ENCODE assay signal across 34 cellular contexts in genomic region chr12:22682663-22683062, GRCh38. TPM values are rescaled to one million over a fixed set of nuclear protein-coding genes. Genes with fewer than 3 reads are reported as not detected.
DNase-seq lines count a peak whose midpoint lies in the region; ATAC-seq, FAIRE-seq and TF ChIP-seq lines count a peak whose summit lies in the region.
"Had no signal": no experiment of that assay in that cellular context is flagged by ENCODE, and none has a peak within 500 bp of the region (broad histone marks: within the 10 kb centered on the region; RNA-seq: fewer than 3 reads in every experiment).

No MANE protein-coding gene starts in this region.

- H3K9ac ChIP-seq in MM.1S (ENCODE audit: low read length), result no peak overlapping the region
- H3K9ac ChIP-seq: BLaER1, parathyroid adenoma had no signal

- CTCF ChIA-PET in activated CD8-positive, alpha-beta memory T cell treated with anti-CD3 and anti-CD28 coated beads, Interleukin-2, amount 10 ng/mL, durations not matched to agents 7 days and 5 days (lab: Charles Lee), result interaction anchor here (0.5 to 1.3 kb wide), 3 partner anchors 11 to 262 kb away, joined by 3 to 5 read pairs (median 3); no protein-coding TSS in a partner anchor
- CTCF ChIA-PET in activated CD4-positive, alpha-beta memory T cell treated with anti-CD3 and anti-CD28 coated beads, Interleukin-2, amount 10 ng/mL, durations not matched to agents 7 days and 5 days (lab: Charles Lee), result interaction anchor here (1.2 kb wide), 1 partner anchor 10 kb away, joined by 6 read pairs; no protein-coding TSS in a partner anchor

- ATAC-seq in HG02885 (IDR thresholded peaks at IDR 0.05; ENCODE audit: poor library complexity, unreplicated experiment) (peak; percentile 38), HG03571 (IDR thresholded peaks at IDR 0.05; ENCODE audit: unreplicated experiment) (no peak)
- ATAC-seq in activated CD8-positive, alpha-beta memory T cell treated with anti-CD3 and anti-CD28 coated beads, Interleukin-2, amount 10 ng/mL, durations not matched to agents 7 days and 5 days, result no peak
- ATAC-seq: activated CD4-positive, CD25-positive, alpha-beta regulatory T cell treated with anti-CD3 and anti-CD28 coated beads, Interleukin-2, amount 50 U/mL, for 24 hours; heart right ventricle; PC-3; right cardiac atrium; stimulated activated memory B cell treated with anti-CD40 and anti-IgM and Interleukin-4, amounts not matched to agents 10 μg/mL and 1 μg/mL and 100 μg/mL, for 72 hours had no signal

- no peak overlapping the region for H3K4me3 Mint-ChIP-seq in CD14-positive monocyte
- no peak overlapping the region for H3K4me3 Mint-ChIP-seq in activated CD8-positive, alpha-beta memory T cell treated with anti-CD3 and anti-CD28 coated beads, Interleukin-2, amount 10 ng/mL, durations not matched to agents 7 days and 5 days
- no peak overlapping the region for H3K4me3 Mint-ChIP-seq in activated CD4-positive, alpha-beta memory T cell treated with anti-CD3 and anti-CD28 coated beads, Interleukin-2, amount 10 ng/mL, durations not matched to agents 7 days and 5 days
- H3K4me3 Mint-ChIP-seq: activated CD4-positive, alpha-beta memory T cell treated with anti-CD3 and anti-CD28 coated beads for 36 hours; nephron progenitor cell; stimulated activated memory B cell treated with anti-CD40 and anti-IgM and Interleukin-4, amounts not matched to agents 10 μg/mL and 1 μg/mL and 100 μg/mL, for 72 hours had no signal

- H3K9me3 ChIP-seq in MM.1S (replicated peaks; ENCODE audit: insufficient read depth, low read length), result no peaks in the 10 kb centered on the region
- H3K9me3 ChIP-seq: adrenal gland, BLaER1, heart right ventricle, testis, vagina had no signal

- H3K9me3 Mint-ChIP-seq in CD14-positive monocyte, result peaks cover 0 to under 1% (median 0%) of the 10 kb centered on the region in 7 donors
- peaks cover 6% of the 10 kb centered on the region for H3K9me3 Mint-ChIP-seq in activated CD8-positive, alpha-beta memory T cell treated with anti-CD3 and anti-CD28 coated beads, Interleukin-2, amount 10 ng/mL, durations not matched to agents 7 days and 5 days (ENCODE audit: low read depth)
- H3K9me3 Mint-ChIP-seq in activated CD4-positive, alpha-beta memory T cell treated with anti-CD3 and anti-CD28 coated beads, Interleukin-2, amount 10 ng/mL, durations not matched to agents 7 days and 5 days, result peaks cover 6% of the 10 kb centered on the region
- H3K9me3 Mint-ChIP-seq: activated CD4-positive, alpha-beta memory T cell treated with anti-CD3 and anti-CD28 coated beads for 36 hours; stimulated activated memory B cell treated with anti-CD40 and anti-IgM and Interleukin-4, amounts not matched to agents 10 μg/mL and 1 μg/mL and 100 μg/mL, for 72 hours had no signal

- peaks cover 23% of the 10 kb centered on the region for H3F3A ChIP-seq in MM.1S (ENCODE audit: insufficient read depth, low read length)

- H3K79me2 ChIP-seq in MM.1S (ENCODE audit: low read length), result peaks cover 16% of the 10 kb centered on the region; the same call in 1 of the 2 replicates
- H3K79me2 ChIP-seq: parathyroid adenoma had no signal

- H3K27me3 ChIP-seq in MM.1S (replicated peaks; ENCODE audit: insufficient read depth, low read length), result no peaks in the 10 kb centered on the region
- H3K27me3 ChIP-seq: adrenal gland, BLaER1, heart right ventricle, testis, vagina had no signal

- no peaks in the 10 kb centered on the region for H3K36me3 ChIP-seq in MM.1S (replicated peaks; ENCODE audit: insufficient read depth, low read length)

- POLR2A ChIA-PET in activated CD4-positive, alpha-beta memory T cell treated with anti-CD3 and anti-CD28 coated beads, Interleukin-2, amount 10 ng/mL, durations not matched to agents 7 days and 5 days (lab: Charles Lee), result interaction anchor here (1.1 kb wide), 1 partner anchor 138 kb away, joined by 4 read pairs; the partner anchor contains the start of gene C2CD5

- no peak overlapping the region for H3K4me3 ChIP-seq in MM.1S (ENCODE audit: low read length)
- H3K4me3 ChIP-seq: adrenal gland, BLaER1, heart right ventricle, lung, testis, vagina had no signal

- peaks cover 35% of the 10 kb centered on the region for H3K4me1 ChIP-seq in MM.1S (ENCODE audit: low read length)
- H3K4me1 ChIP-seq: parathyroid adenoma, vagina had no signal

- FAIRE-seq in GM19239 (lab: Jason Lieb, UNC), result peak; percentile 72
- FAIRE-seq: colon, HepG2 had no signal

- H3K9me2 ChIP-seq in MM.1S (replicated peaks; ENCODE audit: insufficient read depth, low read length), result no peaks in the 10 kb centered on the region

- peaks cover 0 to 2% (median 0%) of the 10 kb centered on the region in 3 donors for H3K27me3 Mint-ChIP-seq in CD14-positive monocyte (ENCODE audit: low read depth in 3 of 3)
- H3K27me3 Mint-ChIP-seq in activated CD8-positive, alpha-beta memory T cell treated with anti-CD3 and anti-CD28 coated beads, Interleukin-2, amount 10 ng/mL, durations not matched to agents 7 days and 5 days, result no peaks in the 10 kb centered on the region
- no peaks in the 10 kb centered on the region for H3K27me3 Mint-ChIP-seq in activated CD4-positive, alpha-beta memory T cell treated with anti-CD3 and anti-CD28 coated beads, Interleukin-2, amount 10 ng/mL, durations not matched to agents 7 days and 5 days
- H3K27me3 Mint-ChIP-seq: activated CD4-positive, alpha-beta memory T cell treated with anti-CD3 and anti-CD28 coated beads for 36 hours; stimulated activated memory B cell treated with anti-CD40 and anti-IgM and Interleukin-4, amounts not matched to agents 10 μg/mL and 1 μg/mL and 100 μg/mL, for 72 hours had no signal

- TF ChIP-seq CTCF in CD14-positive monocyte (IDR thresholded peaks at IDR 0.05) (no peak), MM.1S (IDR thresholded peaks at IDR 0.05; ENCODE audit: low read length) (no peak)

- intact Hi-C loops in CD14-positive monocyte (cut with micrococcal nuclease), result no loop called here

- peaks cover 59% of the 10 kb centered on the region for H3K4me1 Mint-ChIP-seq in CD14-positive monocyte
- peaks cover 18% of the 10 kb centered on the region for H3K4me1 Mint-ChIP-seq in activated CD8-positive, alpha-beta memory T cell treated with anti-CD3 and anti-CD28 coated beads, Interleukin-2, amount 10 ng/mL, durations not matched to agents 7 days and 5 days
- peaks cover 17% of the 10 kb centered on the region for H3K4me1 Mint-ChIP-seq in activated CD4-positive, alpha-beta memory T cell treated with anti-CD3 and anti-CD28 coated beads, Interleukin-2, amount 10 ng/mL, durations not matched to agents 7 days and 5 days
- H3K4me1 Mint-ChIP-seq: nephron progenitor cell had no signal

- peak overlapping the region in 4 of 7 donors; percentile 58 to 74 (median 67) for H3K27ac Mint-ChIP-seq in CD14-positive monocyte
- H3K27ac Mint-ChIP-seq in activated CD8-positive, alpha-beta memory T cell treated with anti-CD3 and anti-CD28 coated beads, Interleukin-2, amount 10 ng/mL, durations not matched to agents 7 days and 5 days, result no peak overlapping the region
- no peak overlapping the region for H3K27ac Mint-ChIP-seq in activated CD4-positive, alpha-beta memory T cell treated with anti-CD3 and anti-CD28 coated beads, Interleukin-2, amount 10 ng/mL, durations not matched to agents 7 days and 5 days
- H3K27ac Mint-ChIP-seq: activated CD4-positive, alpha-beta memory T cell treated with anti-CD3 and anti-CD28 coated beads for 36 hours; stimulated activated memory B cell treated with anti-CD40 and anti-IgM and Interleukin-4, amounts not matched to agents 10 μg/mL and 1 μg/mL and 100 μg/mL, for 72 hours had no signal

- H3K27ac ChIP-seq in MM.1S (ENCODE audit: low read length), result no peak overlapping the region
- H3K27ac ChIP-seq: BLaER1, heart right ventricle, parathyroid adenoma, vagina had no signal

- DNase-seq in CD14-positive monocyte (ENCODE audit: low spot score) (no peak), GM19239 (ENCODE audit: insufficient read length, low spot score) (no peak), NOMO-1 treated with DMSO at 0.1 percent for 48 hours (lab: John Stamatoyannopoulos, UW; ENCODE audit: unreplicated experiment) (peak; percentile 56), MM.1S (no peak)
- DNase-seq in activated CD8-positive, alpha-beta memory T cell treated with anti-CD3 and anti-CD28 coated beads, Interleukin-2, amount 10 ng/mL, durations not matched to agents 7 days and 5 days, result no peak
- no peak for DNase-seq in activated CD4-positive, alpha-beta memory T cell treated with anti-CD3 and anti-CD28 coated beads, Interleukin-2, amount 10 ng/mL, durations not matched to agents 7 days and 5 days
- DNase-seq: activated CD4-positive, alpha-beta memory T cell treated with anti-CD3 and anti-CD28 coated beads for 36 hours; activated gamma-delta T cell; activated T-cell treated with anti-CD3 and anti-CD28 coated beads, Interleukin-2, amount 50 U/mL, for 1 hour; effector CD8-positive, alpha-beta T cell; erythroblast; foreskin fibroblast; heart right ventricle; NCI-H1105 treated with DMSO at 0.1 percent for 48 hours; NCI-H2081; NCI-H345; NCI-H748 treated with DMSO at 0.1 percent for 48 hours; nephron progenitor cell; PC-3; right cardiac atrium; Right ventricle myocardium superior; stimulated activated CD4-positive, alpha-beta T cell treated with anti-CD3 and anti-CD28 coated beads, Interleukin-4, amount 100 ng/mL, for 1 hour had no signal

- H4K20me1 ChIP-seq in MM.1S (ENCODE audit: insufficient read depth, low read length), result no peaks in the 10 kb centered on the region
- H4K20me1 ChIP-seq: BLaER1 had no signal

- H3K4me2 ChIP-seq in MM.1S (ENCODE audit: low read depth, low read length), result no peak overlapping the region
- H3K4me2 ChIP-seq: BLaER1 had no signal

- peaks cover 25 to 30% of the 10 kb centered on the region in 2 donors for H3K36me3 Mint-ChIP-seq in CD14-positive monocyte
- H3K36me3 Mint-ChIP-seq in activated CD8-positive, alpha-beta memory T cell treated with anti-CD3 and anti-CD28 coated beads, Interleukin-2, amount 10 ng/mL, durations not matched to agents 7 days and 5 days, result peaks cover 50% of the 10 kb centered on the region
- H3K36me3 Mint-ChIP-seq in activated CD4-positive, alpha-beta memory T cell treated with anti-CD3 and anti-CD28 coated beads, Interleukin-2, amount 10 ng/mL, durations not matched to agents 7 days and 5 days (ENCODE audit: low read depth), result peaks cover 58% of the 10 kb centered on the region

- no peak overlapping the region for H2AFZ ChIP-seq in MM.1S (ENCODE audit: low read length)
- H2AFZ ChIP-seq: parathyroid adenoma had no signal

RNA-seq across cellular contexts. Expression of gene ETNK1, which starts 57.7 kb away (rescaled TPM):
- polyA plus RNA-seq in CD14-positive monocyte, result 10 to 100 TPM; 16.5 to 17.3 TPM
- 10 to 100 TPM; 77.7 to 83.1 TPM for total RNA-seq in activated CD8-positive, alpha-beta memory T cell treated with anti-CD3 and anti-CD28 coated beads, Interleukin-2, amount 10 ng/mL, durations not matched to agents 7 days and 5 days
- 10 to 100 TPM; 72.0 to 84.9 TPM for total RNA-seq in activated CD4-positive, alpha-beta memory T cell treated with anti-CD3 and anti-CD28 coated beads, Interleukin-2, amount 10 ng/mL, durations not matched to agents 7 days and 5 days

Comparison
In these comparisons a context has a peak if more than half of its experiments do, and no peak if none do; other contexts are left out.
1. H3K27ac Mint-ChIP-seq: peak in CD14-positive monocyte (4 of 7); none in activated CD8-positive, alpha-beta memory T cell treated with anti-CD3 and anti-CD28 coated beads, Interleukin-2, amount 10 ng/mL, durations not matched to agents 7 days and 5 days (single experiment) and activated CD4-positive, alpha-beta memory T cell treated with anti-CD3 and anti-CD28 coated beads, Interleukin-2, amount 10 ng/mL, durations not matched to agents 7 days and 5 days (single experiment).